ENCODE assay signal across 1 cellular context in the genomic region with DNA sequence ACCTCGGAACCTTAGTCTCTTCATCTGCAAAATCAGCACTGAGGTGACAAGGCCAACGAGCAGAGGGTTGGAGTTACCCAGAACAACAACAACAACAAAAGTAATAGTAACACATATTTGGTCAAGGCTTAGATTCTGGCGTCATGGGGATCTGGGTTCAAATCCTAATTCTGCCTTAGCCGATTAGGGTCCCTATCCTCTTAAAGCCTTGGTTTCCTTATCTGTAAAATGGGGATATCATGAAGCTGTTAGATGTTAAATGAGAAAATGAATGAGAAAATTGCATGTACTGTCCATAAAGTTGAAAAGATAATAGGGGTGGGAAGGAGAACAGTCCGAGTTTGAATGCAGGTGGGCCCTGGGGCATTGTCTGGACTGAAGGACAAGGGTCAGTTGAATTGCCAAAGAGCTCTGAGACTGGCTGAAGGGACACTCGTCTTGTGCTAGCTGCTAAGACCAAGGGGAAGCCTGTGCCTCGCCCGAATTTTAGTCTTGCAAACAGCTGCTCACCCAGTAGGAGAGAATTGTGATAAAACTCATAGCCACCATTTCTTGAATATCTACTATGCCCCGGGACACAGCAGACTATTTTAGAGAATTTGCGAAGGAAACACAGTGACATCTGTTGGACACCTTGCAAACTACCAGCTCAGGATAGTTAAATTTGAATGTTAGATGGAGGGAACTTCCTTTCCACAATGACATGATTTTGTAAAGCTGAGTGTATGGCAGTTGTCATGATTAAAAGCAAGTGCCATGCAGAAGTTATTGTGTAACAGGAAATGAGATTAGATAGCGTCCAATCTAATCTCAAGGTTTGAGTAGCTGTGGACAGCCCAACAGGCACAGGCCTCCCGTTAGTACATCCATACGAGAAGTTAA.
TF ChIP-seq lines count a peak whose summit lies in the region.

No MANE protein-coding gene starts in this region.

TF ChIP-seq in K562, 482 proteins besides CTCF, POLR2A, EP300 and RAD21:
- TF ChIP-seq ETV1 (tag; conservative IDR thresholded peaks at IDR 0.05; ENCODE audit: low read depth) (0 out of 2 replicates have a peak, but pooled peaks have one; percentile 18), LCOR (CRISPR knock-in tag; IDR thresholded peaks at IDR 0.05) (no peak), ZNF384 (IDR thresholded peaks at IDR 0.05; ENCODE audit: low read depth, low read length) (peak; percentile 16; the same call in 1 of the 2 replicates), JUND (IDR thresholded peaks at IDR 0.05; ENCODE audit: borderline replicate concordance, low read depth, low read length) (peak; percentile 49), JUND (tag; IDR thresholded peaks at IDR 0.05; ENCODE audit: borderline replicate concordance, low read depth, low read length) (peak; percentile 39; the same call in 1 of the 3 replicates), CC2D1A (IDR thresholded peaks at IDR 0.05) (0 out of 2 replicates have a peak, but pooled peaks have one; percentile 24), SMC3 (conservative IDR thresholded peaks at IDR 0.05; ENCODE audit: insufficient read depth, low read depth, low read length) (peak; percentile 77), CREB1 (IDR thresholded peaks at IDR 0.05) (no peak), CREB1 (CRISPR knock-in tag; IDR thresholded peaks at IDR 0.05) (0 out of 2 replicates have a peak, but pooled peaks have one; percentile 23), MEIS2 (IDR thresholded peaks at IDR 0.05; ENCODE audit: partially characterized antibody) (peak; percentile 44), PTRF (tag; IDR thresholded peaks at IDR 0.05) (no peak), CEBPB (tag; IDR thresholded peaks at IDR 0.05) (peak; percentile 66), SPI1 (IDR thresholded peaks at IDR 0.05; ENCODE audit: borderline replicate concordance, low read depth, low read length) (0 out of 2 replicates have a peak, but pooled peaks have one; percentile 20), RBM34 (IDR thresholded peaks at IDR 0.05; ENCODE audit: borderline replicate concordance, insufficient read depth, low read length) (no peak), MYC (IDR thresholded peaks at IDR 0.05; ENCODE audit: low read depth, low read length) (0 out of 2 replicates have a peak, but pooled peaks have one; percentile 21), MYC (CRISPR knock-in tag; IDR thresholded peaks at IDR 0.05; ENCODE audit: borderline replicate concordance, low read depth) (no peak), RBM25 (IDR thresholded peaks at IDR 0.05; ENCODE audit: low read depth, low read length, severe bottlenecking) (peak; percentile 70), ADNP (tag; IDR thresholded peaks at IDR 0.05) (peak; percentile 71; the same call in 1 of the 2 replicates), BCOR (IDR thresholded peaks at IDR 0.05) (peak; percentile 65; the same call in 1 of the 2 replicates), CEBPG (CRISPR knock-in tag; IDR thresholded peaks at IDR 0.05) (no peak), CEBPG (tag; conservative IDR thresholded peaks at IDR 0.05 in 1 of 2, IDR thresholded peaks at IDR 0.05 in 1 of 2) (peak in 1 of 2 experiments; percentile 48; a peak in 1 of 4 replicates), CBX1 (IDR thresholded peaks at IDR 0.05; ENCODE audit: low read depth) (peak; percentile 20; the same call in 1 of the 2 replicates), MAFK (IDR thresholded peaks at IDR 0.05; ENCODE audit: low read length) (0 out of 2 replicates have a peak, but pooled peaks have one; percentile 8), YY1 (IDR thresholded peaks at IDR 0.05; ENCODE audit: borderline replicate concordance in 1 of 3, control insufficient read depth in 1 of 3, extremely low read depth in 1 of 3, insufficient read depth in 3 of 3, insufficient read length in 1 of 3, insufficient replicate concordance in 2 of 3, low read depth in 1 of 3, low read length in 2 of 3) (no peak), GABPA (tag; conservative IDR thresholded peaks at IDR 0.05; ENCODE audit: low read depth) (peak; percentile 40; the same call in 1 of the 2 replicates)
- TF ChIP-seq, protein P1, sequence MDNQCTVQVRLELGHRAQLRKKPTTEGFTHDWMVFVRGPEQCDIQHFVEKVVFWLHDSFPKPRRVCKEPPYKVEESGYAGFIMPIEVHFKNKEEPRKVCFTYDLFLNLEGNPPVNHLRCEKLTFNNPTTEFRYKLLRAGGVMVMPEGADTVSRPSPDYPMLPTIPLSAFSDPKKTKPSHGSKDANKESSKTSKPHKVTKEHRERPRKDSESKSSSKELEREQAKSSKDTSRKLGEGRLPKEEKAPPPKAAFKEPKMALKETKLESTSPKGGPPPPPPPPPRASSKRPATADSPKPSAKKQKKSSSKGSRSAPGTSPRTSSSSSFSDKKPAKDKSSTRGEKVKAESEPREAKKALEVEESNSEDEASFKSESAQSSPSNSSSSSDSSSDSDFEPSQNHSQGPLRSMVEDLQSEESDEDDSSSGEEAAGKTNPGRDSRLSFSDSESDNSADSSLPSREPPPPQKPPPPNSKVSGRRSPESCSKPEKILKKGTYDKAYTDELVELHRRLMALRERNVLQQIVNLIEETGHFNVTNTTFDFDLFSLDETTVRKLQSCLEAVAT (IDR thresholded peaks at IDR 0.05) = no peak
- TF ChIP-seq, protein P2, sequence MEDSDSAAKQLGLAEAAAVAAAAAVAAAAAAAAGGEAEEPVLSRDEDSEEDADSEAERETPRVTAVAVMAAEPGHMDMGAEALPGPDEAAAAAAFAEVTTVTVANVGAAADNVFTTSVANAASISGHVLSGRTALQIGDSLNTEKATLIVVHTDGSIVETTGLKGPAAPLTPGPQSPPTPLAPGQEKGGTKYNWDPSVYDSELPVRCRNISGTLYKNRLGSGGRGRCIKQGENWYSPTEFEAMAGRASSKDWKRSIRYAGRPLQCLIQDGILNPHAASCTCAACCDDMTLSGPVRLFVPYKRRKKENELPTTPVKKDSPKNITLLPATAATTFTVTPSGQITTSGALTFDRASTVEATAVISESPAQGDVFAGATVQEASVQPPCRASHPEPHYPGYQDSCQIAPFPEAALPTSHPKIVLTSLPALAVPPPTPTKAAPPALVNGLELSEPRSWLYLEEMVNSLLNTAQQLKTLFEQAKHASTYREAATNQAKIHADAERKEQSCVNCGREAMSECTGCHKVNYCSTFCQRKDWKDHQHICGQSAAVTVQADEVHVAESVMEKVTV (CRISPR knock-in tag; IDR thresholded peaks at IDR 0.05) = peak; percentile 65; the same call in 1 of the 2 replicates
- TF ChIP-seq, protein P3, sequence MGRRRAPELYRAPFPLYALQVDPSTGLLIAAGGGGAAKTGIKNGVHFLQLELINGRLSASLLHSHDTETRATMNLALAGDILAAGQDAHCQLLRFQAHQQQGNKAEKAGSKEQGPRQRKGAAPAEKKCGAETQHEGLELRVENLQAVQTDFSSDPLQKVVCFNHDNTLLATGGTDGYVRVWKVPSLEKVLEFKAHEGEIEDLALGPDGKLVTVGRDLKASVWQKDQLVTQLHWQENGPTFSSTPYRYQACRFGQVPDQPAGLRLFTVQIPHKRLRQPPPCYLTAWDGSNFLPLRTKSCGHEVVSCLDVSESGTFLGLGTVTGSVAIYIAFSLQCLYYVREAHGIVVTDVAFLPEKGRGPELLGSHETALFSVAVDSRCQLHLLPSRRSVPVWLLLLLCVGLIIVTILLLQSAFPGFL (CRISPR knock-in tag; IDR thresholded peaks at IDR 0.05) = no peak
- TF ChIP-seq, protein P4, sequence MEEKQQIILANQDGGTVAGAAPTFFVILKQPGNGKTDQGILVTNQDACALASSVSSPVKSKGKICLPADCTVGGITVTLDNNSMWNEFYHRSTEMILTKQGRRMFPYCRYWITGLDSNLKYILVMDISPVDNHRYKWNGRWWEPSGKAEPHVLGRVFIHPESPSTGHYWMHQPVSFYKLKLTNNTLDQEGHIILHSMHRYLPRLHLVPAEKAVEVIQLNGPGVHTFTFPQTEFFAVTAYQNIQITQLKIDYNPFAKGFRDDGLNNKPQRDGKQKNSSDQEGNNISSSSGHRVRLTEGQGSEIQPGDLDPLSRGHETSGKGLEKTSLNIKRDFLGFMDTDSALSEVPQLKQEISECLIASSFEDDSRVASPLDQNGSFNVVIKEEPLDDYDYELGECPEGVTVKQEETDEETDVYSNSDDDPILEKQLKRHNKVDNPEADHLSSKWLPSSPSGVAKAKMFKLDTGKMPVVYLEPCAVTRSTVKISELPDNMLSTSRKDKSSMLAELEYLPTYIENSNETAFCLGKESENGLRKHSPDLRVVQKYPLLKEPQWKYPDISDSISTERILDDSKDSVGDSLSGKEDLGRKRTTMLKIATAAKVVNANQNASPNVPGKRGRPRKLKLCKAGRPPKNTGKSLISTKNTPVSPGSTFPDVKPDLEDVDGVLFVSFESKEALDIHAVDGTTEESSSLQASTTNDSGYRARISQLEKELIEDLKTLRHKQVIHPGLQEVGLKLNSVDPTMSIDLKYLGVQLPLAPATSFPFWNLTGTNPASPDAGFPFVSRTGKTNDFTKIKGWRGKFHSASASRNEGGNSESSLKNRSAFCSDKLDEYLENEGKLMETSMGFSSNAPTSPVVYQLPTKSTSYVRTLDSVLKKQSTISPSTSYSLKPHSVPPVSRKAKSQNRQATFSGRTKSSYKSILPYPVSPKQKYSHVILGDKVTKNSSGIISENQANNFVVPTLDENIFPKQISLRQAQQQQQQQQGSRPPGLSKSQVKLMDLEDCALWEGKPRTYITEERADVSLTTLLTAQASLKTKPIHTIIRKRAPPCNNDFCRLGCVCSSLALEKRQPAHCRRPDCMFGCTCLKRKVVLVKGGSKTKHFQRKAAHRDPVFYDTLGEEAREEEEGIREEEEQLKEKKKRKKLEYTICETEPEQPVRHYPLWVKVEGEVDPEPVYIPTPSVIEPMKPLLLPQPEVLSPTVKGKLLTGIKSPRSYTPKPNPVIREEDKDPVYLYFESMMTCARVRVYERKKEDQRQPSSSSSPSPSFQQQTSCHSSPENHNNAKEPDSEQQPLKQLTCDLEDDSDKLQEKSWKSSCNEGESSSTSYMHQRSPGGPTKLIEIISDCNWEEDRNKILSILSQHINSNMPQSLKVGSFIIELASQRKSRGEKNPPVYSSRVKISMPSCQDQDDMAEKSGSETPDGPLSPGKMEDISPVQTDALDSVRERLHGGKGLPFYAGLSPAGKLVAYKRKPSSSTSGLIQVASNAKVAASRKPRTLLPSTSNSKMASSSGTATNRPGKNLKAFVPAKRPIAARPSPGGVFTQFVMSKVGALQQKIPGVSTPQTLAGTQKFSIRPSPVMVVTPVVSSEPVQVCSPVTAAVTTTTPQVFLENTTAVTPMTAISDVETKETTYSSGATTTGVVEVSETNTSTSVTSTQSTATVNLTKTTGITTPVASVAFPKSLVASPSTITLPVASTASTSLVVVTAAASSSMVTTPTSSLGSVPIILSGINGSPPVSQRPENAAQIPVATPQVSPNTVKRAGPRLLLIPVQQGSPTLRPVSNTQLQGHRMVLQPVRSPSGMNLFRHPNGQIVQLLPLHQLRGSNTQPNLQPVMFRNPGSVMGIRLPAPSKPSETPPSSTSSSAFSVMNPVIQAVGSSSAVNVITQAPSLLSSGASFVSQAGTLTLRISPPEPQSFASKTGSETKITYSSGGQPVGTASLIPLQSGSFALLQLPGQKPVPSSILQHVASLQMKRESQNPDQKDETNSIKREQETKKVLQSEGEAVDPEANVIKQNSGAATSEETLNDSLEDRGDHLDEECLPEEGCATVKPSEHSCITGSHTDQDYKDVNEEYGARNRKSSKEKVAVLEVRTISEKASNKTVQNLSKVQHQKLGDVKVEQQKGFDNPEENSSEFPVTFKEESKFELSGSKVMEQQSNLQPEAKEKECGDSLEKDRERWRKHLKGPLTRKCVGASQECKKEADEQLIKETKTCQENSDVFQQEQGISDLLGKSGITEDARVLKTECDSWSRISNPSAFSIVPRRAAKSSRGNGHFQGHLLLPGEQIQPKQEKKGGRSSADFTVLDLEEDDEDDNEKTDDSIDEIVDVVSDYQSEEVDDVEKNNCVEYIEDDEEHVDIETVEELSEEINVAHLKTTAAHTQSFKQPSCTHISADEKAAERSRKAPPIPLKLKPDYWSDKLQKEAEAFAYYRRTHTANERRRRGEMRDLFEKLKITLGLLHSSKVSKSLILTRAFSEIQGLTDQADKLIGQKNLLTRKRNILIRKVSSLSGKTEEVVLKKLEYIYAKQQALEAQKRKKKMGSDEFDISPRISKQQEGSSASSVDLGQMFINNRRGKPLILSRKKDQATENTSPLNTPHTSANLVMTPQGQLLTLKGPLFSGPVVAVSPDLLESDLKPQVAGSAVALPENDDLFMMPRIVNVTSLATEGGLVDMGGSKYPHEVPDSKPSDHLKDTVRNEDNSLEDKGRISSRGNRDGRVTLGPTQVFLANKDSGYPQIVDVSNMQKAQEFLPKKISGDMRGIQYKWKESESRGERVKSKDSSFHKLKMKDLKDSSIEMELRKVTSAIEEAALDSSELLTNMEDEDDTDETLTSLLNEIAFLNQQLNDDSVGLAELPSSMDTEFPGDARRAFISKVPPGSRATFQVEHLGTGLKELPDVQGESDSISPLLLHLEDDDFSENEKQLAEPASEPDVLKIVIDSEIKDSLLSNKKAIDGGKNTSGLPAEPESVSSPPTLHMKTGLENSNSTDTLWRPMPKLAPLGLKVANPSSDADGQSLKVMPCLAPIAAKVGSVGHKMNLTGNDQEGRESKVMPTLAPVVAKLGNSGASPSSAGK (IDR thresholded peaks at IDR 0.05) = 0 out of 2 replicates have a peak, but pooled peaks have one; percentile 9
- TF ChIP-seq, protein P5, sequence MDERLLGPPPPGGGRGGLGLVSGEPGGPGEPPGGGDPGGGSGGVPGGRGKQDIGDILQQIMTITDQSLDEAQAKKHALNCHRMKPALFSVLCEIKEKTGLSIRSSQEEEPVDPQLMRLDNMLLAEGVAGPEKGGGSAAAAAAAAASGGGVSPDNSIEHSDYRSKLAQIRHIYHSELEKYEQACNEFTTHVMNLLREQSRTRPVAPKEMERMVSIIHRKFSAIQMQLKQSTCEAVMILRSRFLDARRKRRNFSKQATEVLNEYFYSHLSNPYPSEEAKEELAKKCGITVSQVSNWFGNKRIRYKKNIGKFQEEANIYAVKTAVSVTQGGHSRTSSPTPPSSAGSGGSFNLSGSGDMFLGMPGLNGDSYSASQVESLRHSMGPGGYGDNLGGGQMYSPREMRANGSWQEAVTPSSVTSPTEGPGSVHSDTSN (CRISPR knock-in tag; IDR thresholded peaks at IDR 0.05; ENCODE audit: low read depth) = no peak
- TF ChIP-seq, protein P5 (tag; conservative IDR thresholded peaks at IDR 0.05; ENCODE audit: low read depth) = 0 out of 2 replicates have a peak, but pooled peaks have one; percentile 35
- TF ChIP-seq, protein P6, sequence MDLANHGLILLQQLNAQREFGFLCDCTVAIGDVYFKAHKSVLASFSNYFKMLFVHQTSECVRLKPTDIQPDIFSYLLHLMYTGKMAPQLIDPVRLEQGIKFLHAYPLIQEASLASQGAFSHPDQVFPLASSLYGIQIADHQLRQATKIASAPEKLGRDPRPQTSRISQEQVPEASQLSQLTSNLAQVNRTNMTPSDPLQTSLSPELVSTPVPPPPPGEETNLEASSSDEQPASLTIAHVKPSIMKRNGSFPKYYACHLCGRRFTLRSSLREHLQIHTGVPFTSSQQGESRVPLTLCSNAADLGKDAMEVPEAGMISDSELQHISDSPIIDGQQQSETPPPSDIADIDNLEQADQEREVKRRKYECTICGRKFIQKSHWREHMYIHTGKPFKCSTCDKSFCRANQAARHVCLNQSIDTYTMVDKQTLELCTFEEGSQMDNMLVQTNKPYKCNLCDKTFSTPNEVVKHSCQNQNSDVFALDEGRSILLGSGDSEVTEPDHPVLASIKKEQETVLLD (IDR thresholded peaks at IDR 0.05) = no peak
